Comparison of ENCODE assay signal across 9 cellular contexts in the genomic region with DNA sequence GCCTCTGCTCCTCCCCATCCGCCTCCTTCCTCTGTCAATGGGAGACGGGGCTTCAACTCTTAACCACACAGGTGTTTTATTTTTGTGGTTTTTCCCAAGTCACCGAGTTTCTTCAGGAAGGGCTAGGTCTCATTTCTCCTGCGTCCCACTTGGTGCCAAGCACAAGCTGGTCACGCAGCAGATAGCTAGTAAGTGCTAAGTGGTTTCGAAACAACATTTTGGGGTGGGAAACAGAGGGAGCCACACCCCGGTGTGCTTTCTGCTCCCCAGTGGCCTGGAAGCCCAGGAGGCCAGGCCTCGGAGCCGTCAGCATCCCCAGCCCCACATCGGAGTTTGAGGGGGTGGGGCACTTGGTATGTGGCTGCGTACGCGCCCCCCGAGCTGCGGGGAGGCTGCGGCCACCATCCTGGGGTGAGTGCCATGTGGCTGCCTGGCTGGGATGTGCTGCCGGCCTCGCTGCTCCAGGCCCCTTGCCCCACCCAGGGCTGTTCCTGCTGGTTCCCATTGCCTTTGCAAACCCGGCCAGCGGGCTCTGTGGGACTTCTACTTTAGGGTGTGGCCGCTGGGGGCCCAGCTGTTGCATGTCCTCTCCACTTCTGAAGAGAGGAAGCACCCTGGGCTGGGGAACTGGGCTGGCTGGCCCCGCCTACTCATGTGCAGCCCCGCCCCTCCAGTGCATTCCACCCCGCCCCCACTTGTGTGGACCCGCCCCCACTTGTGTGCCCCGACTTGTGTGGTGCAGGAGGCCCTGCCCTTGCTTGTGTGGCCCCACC. TPM values are rescaled to one million over a fixed set of nuclear protein-coding genes. Genes with fewer than 3 reads are reported as not detected.
DNase-seq lines count a peak whose midpoint lies in the region; ATAC-seq, FAIRE-seq and TF ChIP-seq lines count a peak whose summit lies in the region.
"Had no signal": no experiment of that assay in that cellular context is flagged by ENCODE, and none has a peak within 500 bp of the region (broad histone marks: within the 10 kb centered on the region; RNA-seq: fewer than 3 reads in every experiment).

No MANE protein-coding gene starts in this region.

- no peaks in the 10 kb centered on the region for H4K20me1 ChIP-seq in keratinocyte (ENCODE audit: control insufficient read depth, extremely low read depth, insufficient read depth, low read length)

- peak; percentile 18; the same call in 1 of the 2 replicates for TF ChIP-seq RAD21 in Ishikawa (IDR thresholded peaks at IDR 0.05; ENCODE audit: low read depth)

- no peaks in the 10 kb centered on the region for H3K9me3 ChIP-seq in keratinocyte (ENCODE audit: control insufficient read depth, low read depth, low read length)

- H3K4me2 ChIP-seq in keratinocyte (ENCODE audit: control insufficient read depth, extremely low read depth, insufficient read depth, low read depth, low read length), result peak overlapping the region; percentile 71

- no peak overlapping the region for H2AFZ ChIP-seq in keratinocyte (ENCODE audit: control insufficient read depth, low read length)

- H3K79me2 ChIP-seq in keratinocyte (ENCODE audit: control insufficient read depth, insufficient read depth, low read length), result peaks cover 12% of the 10 kb centered on the region

- H3K4me3 ChIP-seq in keratinocyte (ENCODE audit: control insufficient read depth in 2 of 3, extremely low read depth in 1 of 3, insufficient read depth in 2 of 3, low read depth in 1 of 3, low read length in 3 of 3), result no peak overlapping the region

- H3K9ac ChIP-seq in keratinocyte (ENCODE audit: control insufficient read depth, extremely low read depth, insufficient read depth, low read length), result peak overlapping the region; percentile 70

- DNase-seq in AG08395 (ENCODE audit: low spot score) (peak; percentile 53), keratinocyte (ENCODE audit: low read depth, low spot score) (peak; percentile 91), T1000 (lab: John Stamatoyannopoulos, UW) (no peak), SK-N-DZ (ENCODE audit: low spot score) (no peak), frontal cortex (ENCODE audit: low spot score in 2 of 2) (no peak)
- peak; percentile 19 for DNase-seq in activated T-cell treated with anti-CD3 and anti-CD28 coated beads, Interleukin-2, amount 50 U/mL, for 4 hours

- no peaks in the 10 kb centered on the region for H3K36me3 Mint-ChIP-seq in activated T-cell treated with anti-CD3 and anti-CD28 coated beads, Interleukin-2, amount 50 U/mL, for 4 hours (ENCODE audit: insufficient read depth)

- no peak for TF ChIP-seq CTCF in keratinocyte (optimal IDR thresholded peaks at IDR 0.05 in 1 of 3, IDR thresholded peaks at IDR 0.05 in 1 of 3, conservative IDR thresholded peaks at IDR 0.05 in 1 of 3; ENCODE audit: extremely low read depth in 1 of 3, insufficient read depth in 2 of 3, low read length in 3 of 3)

- H3K27me3 Mint-ChIP-seq in activated T-cell treated with anti-CD3 and anti-CD28 coated beads, Interleukin-2, amount 50 U/mL, for 4 hours (ENCODE audit: low read depth), result no peaks in the 10 kb centered on the region

- FAIRE-seq in keratinocyte (lab: Jason Lieb, UNC), result peak; percentile 43
- FAIRE-seq in frontal cortex (lab: Jason Lieb, UNC), result no peak

- ATAC-seq in activated T-cell treated with anti-CD3 and anti-CD28 coated beads, Interleukin-2, amount 50 U/mL, for 4 hours, result no peak
- ATAC-seq in HG03095 (IDR thresholded peaks at IDR 0.05; ENCODE audit: unreplicated experiment), result no peak

- H3K27ac ChIP-seq in keratinocyte (ENCODE audit: control insufficient read depth, insufficient read depth, low read length), result peak overlapping the region; percentile 88

- no peak overlapping the region for H3K4me3 Mint-ChIP-seq in activated T-cell treated with anti-CD3 and anti-CD28 coated beads, Interleukin-2, amount 50 U/mL, for 4 hours
- H3K4me3 Mint-ChIP-seq: T-helper 1 cell treated with Interleukin-12 subunit alpha and Interleukin-12 subunit beta and Interleukin-4 antibody, amounts not matched to agents 30 μg/mL and 1 μg/mL, for 36 hours had no signal

- peaks cover 5% of the 10 kb centered on the region for H3K9me1 ChIP-seq in keratinocyte (ENCODE audit: control insufficient read depth, extremely low read depth, insufficient read depth, low read length)

- dilution Hi-C loops in keratinocyte (cut with MboI; ENCODE audit: extremely low pct_ligation_motif_present, low sequenced_read_pairs), result no loop called here

- H3K36me3 ChIP-seq in keratinocyte (ENCODE audit: control insufficient read depth in 2 of 2, extremely low read depth in 1 of 2, insufficient read depth in 2 of 2, low read length in 2 of 2), result peaks cover 15 to 51% of the 10 kb centered on the region in 2 experiments

- H3K27me3 ChIP-seq in keratinocyte (ENCODE audit: control insufficient read depth, extremely low read depth, insufficient read depth, low read length), result no peaks in the 10 kb centered on the region

- peak; percentile 30; the same call in 1 of the 2 replicates for TF ChIP-seq EP300 in Ishikawa (IDR thresholded peaks at IDR 0.05; ENCODE audit: borderline replicate concordance)

- no peaks in the 10 kb centered on the region for H3K9me3 Mint-ChIP-seq in activated T-cell treated with anti-CD3 and anti-CD28 coated beads, Interleukin-2, amount 50 U/mL, for 4 hours
- H3K9me3 Mint-ChIP-seq: T-helper 1 cell treated with Interleukin-12 subunit alpha and Interleukin-12 subunit beta and Interleukin-4 antibody, amounts not matched to agents 30 μg/mL and 1 μg/mL, for 36 hours had no signal

- peaks cover 21% of the 10 kb centered on the region for H3K4me1 Mint-ChIP-seq in activated T-cell treated with anti-CD3 and anti-CD28 coated beads, Interleukin-2, amount 50 U/mL, for 4 hours (ENCODE audit: low read depth)

- H3K4me1 ChIP-seq in keratinocyte (ENCODE audit: control insufficient read depth, extremely low read depth, insufficient read depth, low read length), result peaks cover 93% of the 10 kb centered on the region

TF ChIP-seq in Ishikawa, 13 proteins besides CTCF, POLR2A, EP300 and RAD21:
- TF ChIP-seq ZBTB7A (IDR thresholded peaks at IDR 0.05; ENCODE audit: low read depth), result no peak
- peak; percentile 59; the same call in 1 of the 2 replicates for TF ChIP-seq MAX (IDR thresholded peaks at IDR 0.05)
- TF ChIP-seq TEAD4 (IDR thresholded peaks at IDR 0.05), result 0 out of 2 replicates have a peak, but pooled peaks have one; percentile 10
- peak; percentile 65 for TF ChIP-seq TCF12 (IDR thresholded peaks at IDR 0.05; ENCODE audit: low read depth)
- TF ChIP-seq CEBPB (IDR thresholded peaks at IDR 0.05), result no peak

RNA-seq across cellular contexts. Expression of gene BAIAP2, which starts 55.6 kb away (rescaled TPM):
- total RNA-seq in activated T-cell treated with anti-CD3 and anti-CD28 coated beads, Interleukin-2, amount 50 U/mL, for 4 hours, result 1 to 10 TPM; 4.7 to 9.2 (median 7.4) TPM
- polyA plus RNA-seq in keratinocyte, result 48.9 to 74.4 TPM (median 56.7 TPM) in 3 replicates
- polyA plus RNA-seq in keratinocyte (2011; ENCODE audit: low read depth), result 102 TPM
- polyA plus RNA-seq in keratinocyte (2011; cell fraction: cytosol; rRNA removed), result 30.3 and 63.1 TPM in 2 replicates
- 87.9 and 109 TPM in 2 replicates for polyA plus RNA-seq in keratinocyte (2011; cell fraction: nucleus; rRNA removed)
- polyA plus RNA-seq in keratinocyte (2012; ENCODE audit: low replicate concordance), result 66.3 and 124 TPM in 2 replicates
- polyA minus RNA-seq in keratinocyte, result 44.6 to 102 TPM (median 54.9 TPM) in 3 replicates
- polyA minus RNA-seq in keratinocyte (2011; cell fraction: cytosol; rRNA and poly(A)+ RNA removed), result 94.8 TPM
- polyA minus RNA-seq in keratinocyte (2011; cell fraction: nucleus; rRNA and poly(A)+ RNA removed), result 66.4 and 99.6 TPM in 2 replicates
- polyA plus RNA-seq in SK-N-DZ (2014; cell fraction: cytosol; rRNA removed), result 26.1 and 29.6 TPM in 2 replicates
- 37.3 and 59.3 TPM in 2 replicates for polyA plus RNA-seq in SK-N-DZ (2014; cell fraction: nucleus; rRNA removed)
- total RNA-seq in frontal cortex, result 19.2 TPM

Comparison
In these comparisons a context has a peak if more than half of its experiments do, and no peak if none do; other contexts are left out.
1. DNase-seq: peak in AG08395 (single experiment), activated T-cell treated with anti-CD3 and anti-CD28 coated beads, Interleukin-2, amount 50 U/mL, for 4 hours (single experiment) and keratinocyte (single experiment); none in T1000 (single experiment), SK-N-DZ (single experiment) and frontal cortex (0 of 2).